1 cellular context compared by ENCODE assay signal in the genomic region with DNA sequence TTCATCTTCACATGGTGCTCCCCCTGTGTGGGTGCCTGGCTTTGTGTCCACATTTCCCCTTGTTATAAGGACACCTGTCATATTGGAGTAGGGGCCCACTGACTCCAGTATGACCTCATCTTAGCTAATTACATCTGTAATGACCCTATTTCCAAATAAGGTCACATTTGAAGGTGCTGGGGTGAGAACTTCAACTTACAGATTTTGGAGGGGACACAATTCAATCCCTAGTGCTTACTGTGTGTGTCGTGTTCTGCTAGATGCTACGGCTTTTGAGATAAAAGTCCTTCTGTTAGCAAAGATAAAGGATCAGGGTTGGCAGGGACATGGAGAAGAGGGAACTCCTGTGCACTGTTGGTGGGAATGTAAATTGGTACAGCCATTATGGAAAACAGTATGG.
TF ChIP-seq lines count a peak whose summit lies in the region.

No MANE protein-coding gene starts in this region.

TF ChIP-seq in HEK293, 187 proteins besides CTCF, POLR2A, EP300 and RAD21 (continued from another document):
- TF ChIP-seq, protein P1, sequence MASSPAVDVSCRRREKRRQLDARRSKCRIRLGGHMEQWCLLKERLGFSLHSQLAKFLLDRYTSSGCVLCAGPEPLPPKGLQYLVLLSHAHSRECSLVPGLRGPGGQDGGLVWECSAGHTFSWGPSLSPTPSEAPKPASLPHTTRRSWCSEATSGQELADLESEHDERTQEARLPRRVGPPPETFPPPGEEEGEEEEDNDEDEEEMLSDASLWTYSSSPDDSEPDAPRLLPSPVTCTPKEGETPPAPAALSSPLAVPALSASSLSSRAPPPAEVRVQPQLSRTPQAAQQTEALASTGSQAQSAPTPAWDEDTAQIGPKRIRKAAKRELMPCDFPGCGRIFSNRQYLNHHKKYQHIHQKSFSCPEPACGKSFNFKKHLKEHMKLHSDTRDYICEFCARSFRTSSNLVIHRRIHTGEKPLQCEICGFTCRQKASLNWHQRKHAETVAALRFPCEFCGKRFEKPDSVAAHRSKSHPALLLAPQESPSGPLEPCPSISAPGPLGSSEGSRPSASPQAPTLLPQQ (tag by site-specific recombination; IDR thresholded peaks at IDR 0.05): peak; percentile 94
- no peak for TF ChIP-seq ZNF132 (tag by site-specific recombination; IDR thresholded peaks at IDR 0.05; ENCODE audit: borderline replicate concordance)
- TF ChIP-seq ZNF830 (tag by site-specific recombination; IDR thresholded peaks at IDR 0.05; ENCODE audit: low read depth): no peak
- TF ChIP-seq ZNF510 (tag by site-specific recombination; IDR thresholded peaks at IDR 0.05; ENCODE audit: insufficient replicate concordance): no peak
- no peak for TF ChIP-seq ZNF114 (tag by site-specific recombination; IDR thresholded peaks at IDR 0.05)
- TF ChIP-seq ZBTB21 (tag by site-specific recombination; IDR thresholded peaks at IDR 0.05): 0 out of 2 replicates have a peak, but pooled peaks have one; percentile 25
TF ChIP-seq in HEK293: peak in this region for 4.
